1 cellular context compared by ENCODE assay signal in the genomic region with DNA sequence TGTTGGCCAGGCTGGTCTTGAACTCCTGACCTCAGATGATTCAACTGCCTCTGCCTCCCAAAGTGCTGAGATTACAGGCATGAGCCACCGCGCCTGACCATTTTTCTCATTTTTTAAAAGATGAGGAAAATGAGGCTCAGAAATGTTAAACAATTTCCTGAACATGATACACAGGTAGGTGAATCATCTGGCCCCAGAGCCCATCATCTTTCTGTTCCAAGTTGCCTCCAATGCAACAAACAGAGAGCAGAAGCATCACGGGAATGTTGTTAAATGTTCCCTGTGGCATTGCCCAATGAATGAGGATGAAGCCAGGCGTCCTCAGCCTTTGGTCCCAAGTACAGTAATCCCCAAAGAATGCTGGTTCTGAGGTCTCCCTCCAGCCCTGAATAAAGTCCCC.
TF ChIP-seq lines count a peak whose summit lies in the region.

No MANE protein-coding gene starts in this region.

TF ChIP-seq in HepG2, 621 proteins besides CTCF, POLR2A, EP300 and RAD21:
- TF ChIP-seq, protein P1, sequence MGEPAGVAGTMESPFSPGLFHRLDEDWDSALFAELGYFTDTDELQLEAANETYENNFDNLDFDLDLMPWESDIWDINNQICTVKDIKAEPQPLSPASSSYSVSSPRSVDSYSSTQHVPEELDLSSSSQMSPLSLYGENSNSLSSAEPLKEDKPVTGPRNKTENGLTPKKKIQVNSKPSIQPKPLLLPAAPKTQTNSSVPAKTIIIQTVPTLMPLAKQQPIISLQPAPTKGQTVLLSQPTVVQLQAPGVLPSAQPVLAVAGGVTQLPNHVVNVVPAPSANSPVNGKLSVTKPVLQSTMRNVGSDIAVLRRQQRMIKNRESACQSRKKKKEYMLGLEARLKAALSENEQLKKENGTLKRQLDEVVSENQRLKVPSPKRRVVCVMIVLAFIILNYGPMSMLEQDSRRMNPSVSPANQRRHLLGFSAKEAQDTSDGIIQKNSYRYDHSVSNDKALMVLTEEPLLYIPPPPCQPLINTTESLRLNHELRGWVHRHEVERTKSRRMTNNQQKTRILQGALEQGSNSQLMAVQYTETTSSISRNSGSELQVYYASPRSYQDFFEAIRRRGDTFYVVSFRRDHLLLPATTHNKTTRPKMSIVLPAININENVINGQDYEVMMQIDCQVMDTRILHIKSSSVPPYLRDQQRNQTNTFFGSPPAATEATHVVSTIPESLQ (CRISPR knock-in tag; conservative IDR thresholded peaks at IDR 0.05): no peak
- TF ChIP-seq CEBPB (IDR thresholded peaks at IDR 0.05; ENCODE audit: borderline replicate concordance, low read depth, low read length): 0 out of 2 replicates have a peak, but pooled peaks have one; percentile 5
